1 cellular context compared by ENCODE assay signal in the genomic region with DNA sequence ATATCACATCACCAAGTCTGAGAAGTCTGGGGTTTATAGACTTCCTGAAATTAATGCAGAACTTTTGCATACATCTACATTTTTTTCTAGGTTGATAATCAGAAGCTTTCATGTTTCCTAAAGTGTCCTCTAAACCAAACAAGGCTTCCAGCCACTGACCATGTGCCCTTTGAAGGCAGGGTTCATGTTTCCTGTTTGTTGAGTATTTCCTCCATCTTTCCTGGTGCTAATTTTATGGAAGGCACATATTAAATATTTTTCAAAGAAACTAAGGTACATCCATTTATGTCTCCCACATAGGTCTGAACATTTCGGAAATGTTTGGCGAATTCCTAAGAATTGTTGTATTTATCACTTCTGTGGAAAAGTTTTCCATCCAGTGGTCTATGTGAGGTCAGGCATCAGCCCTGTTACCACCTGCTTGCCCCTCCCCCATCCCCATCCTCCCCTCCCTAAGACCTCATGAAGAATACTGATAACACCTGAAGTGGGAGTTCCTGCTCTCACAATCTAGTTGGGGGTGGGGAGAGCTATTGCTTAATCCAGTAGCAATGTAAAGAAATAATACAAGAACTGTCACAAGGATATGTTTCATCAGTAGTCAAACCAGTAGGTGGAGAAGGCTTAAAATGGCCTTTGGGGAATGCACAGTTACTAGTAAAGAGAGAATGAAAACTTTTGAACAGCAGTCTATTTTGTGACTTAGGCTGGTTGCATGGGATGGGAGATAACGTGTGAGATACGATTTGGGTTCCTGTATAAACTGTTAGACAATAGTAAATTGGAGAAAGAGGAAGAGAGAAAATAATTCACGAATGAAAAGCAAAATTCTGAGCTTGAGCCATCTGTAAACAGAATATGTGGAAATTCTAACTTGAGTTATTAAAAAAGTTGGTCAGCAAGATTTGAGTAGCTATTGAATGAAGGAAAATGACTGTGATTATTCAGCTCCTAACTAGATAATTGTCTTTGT.
TF ChIP-seq lines count a peak whose summit lies in the region.

No MANE protein-coding gene starts in this region.

TF ChIP-seq in K562, 482 proteins besides CTCF, POLR2A, EP300 and RAD21 (continued from another document and continues in another):
- TF ChIP-seq GATAD2B (IDR thresholded peaks at IDR 0.05; ENCODE audit: borderline replicate concordance) (0 out of 2 replicates have a peak, but pooled peaks have one; percentile 41), GABPB1 (CRISPR knock-in tag; IDR thresholded peaks at IDR 0.05) (no peak), GTF2E2 (tag; IDR thresholded peaks at IDR 0.05) (no peak), ZBED1 (IDR thresholded peaks at IDR 0.05) (no peak), SP1 (CRISPR knock-in tag; IDR thresholded peaks at IDR 0.05) (no peak), ZNF699 (CRISPR knock-in tag; IDR thresholded peaks at IDR 0.05; ENCODE audit: insufficient replicate concordance) (no peak), C11orf30 (IDR thresholded peaks at IDR 0.05; ENCODE audit: low read depth) (0 out of 2 replicates have a peak, but pooled peaks have one; percentile 19), CCNT2 (IDR thresholded peaks at IDR 0.05; ENCODE audit: borderline replicate concordance, extremely low read depth, insufficient read length, low read depth, low read length) (no peak), LEF1 (IDR thresholded peaks at IDR 0.05) (peak; percentile 50; the same call in 1 of the 2 replicates), DPF2 (IDR thresholded peaks at IDR 0.05) (peak; percentile 88), EP400 (IDR thresholded peaks at IDR 0.05) (peak; percentile 43; the same call in 1 of the 2 replicates), RBM15 (IDR thresholded peaks at IDR 0.05; ENCODE audit: insufficient read depth, low read length) (no peak), SMARCA4 (IDR thresholded peaks at IDR 0.05) (peak; percentile 77), PHF20 (IDR thresholded peaks at IDR 0.05; ENCODE audit: partially characterized antibody) (no peak), FOXJ3 (CRISPR knock-in tag; IDR thresholded peaks at IDR 0.05) (no peak), ETV5 (CRISPR knock-in tag; IDR thresholded peaks at IDR 0.05; ENCODE audit: low read depth) (no peak), HIVEP1 (CRISPR knock-in tag; IDR thresholded peaks at IDR 0.05) (no peak), ZKSCAN3 (CRISPR knock-in tag; IDR thresholded peaks at IDR 0.05) (no peak), POLR2AphosphoS2 (IDR thresholded peaks at IDR 0.05; ENCODE audit: low read length) (no peak), CEBPB (tag; IDR thresholded peaks at IDR 0.05) (peak; percentile 97), ZNF232 (CRISPR knock-in tag; IDR thresholded peaks at IDR 0.05) (no peak), SIN3B (IDR thresholded peaks at IDR 0.05; ENCODE audit: low read depth) (no peak), BDP1 (IDR thresholded peaks at IDR 0.05; ENCODE audit: insufficient read depth, insufficient read length) (no peak), RCOR1 (IDR thresholded peaks at IDR 0.05; ENCODE audit: borderline replicate concordance in 1 of 2, low read depth in 2 of 2, low read length in 2 of 2) (peak in 1 of 2 experiments; percentile 80; a peak in 2 of 4 replicates), TCF3 (CRISPR knock-in tag; IDR thresholded peaks at IDR 0.05) (peak; percentile 42; the same call in 1 of the 2 replicates), PYGO2 (tag; IDR thresholded peaks at IDR 0.05) (no peak), STAG1 (CRISPR knock-in tag; IDR thresholded peaks at IDR 0.05; ENCODE audit: borderline replicate concordance) (no peak), CTBP1 (IDR thresholded peaks at IDR 0.05; ENCODE audit: borderline replicate concordance) (peak; percentile 64), ZNF316 (IDR thresholded peaks at IDR 0.05) (peak; percentile 41), KLF16 (IDR thresholded peaks at IDR 0.05) (peak; percentile 62; the same call in 1 of the 2 replicates), SMARCC2 (IDR thresholded peaks at IDR 0.05; ENCODE audit: low read depth) (peak; percentile 45; the same call in 1 of the 2 replicates), KDM1A (IDR thresholded peaks at IDR 0.05) (peak in 1 of 2 experiments; percentile 53; a peak in 2 of 4 replicates), TGIF2 (CRISPR knock-in tag; IDR thresholded peaks at IDR 0.05) (no peak), ZNF121 (CRISPR knock-in tag; conservative IDR thresholded peaks at IDR 0.05) (no peak), CEBPG (CRISPR knock-in tag; IDR thresholded peaks at IDR 0.05) (peak; percentile 84), CEBPG (tag; conservative IDR thresholded peaks at IDR 0.05 in 1 of 2, IDR thresholded peaks at IDR 0.05 in 1 of 2) (peak; percentile 91 to 93), POLR2AphosphoS5 (IDR thresholded peaks at IDR 0.05; ENCODE audit: control insufficient read depth, insufficient read depth, low read depth, low read length) (peak; percentile 83), RNF2 (IDR thresholded peaks at IDR 0.05) (peak; percentile 72; the same call in 1 of the 2 replicates), NFIX (CRISPR knock-in tag; IDR thresholded peaks at IDR 0.05; ENCODE audit: low read depth) (no peak), CBFA2T3 (IDR thresholded peaks at IDR 0.05) (peak; percentile 82), STAT5A (IDR thresholded peaks at IDR 0.05; ENCODE audit: borderline replicate concordance, low read length) (peak; percentile 37; the same call in 1 of the 2 replicates)
- TF ChIP-seq, protein P1, sequence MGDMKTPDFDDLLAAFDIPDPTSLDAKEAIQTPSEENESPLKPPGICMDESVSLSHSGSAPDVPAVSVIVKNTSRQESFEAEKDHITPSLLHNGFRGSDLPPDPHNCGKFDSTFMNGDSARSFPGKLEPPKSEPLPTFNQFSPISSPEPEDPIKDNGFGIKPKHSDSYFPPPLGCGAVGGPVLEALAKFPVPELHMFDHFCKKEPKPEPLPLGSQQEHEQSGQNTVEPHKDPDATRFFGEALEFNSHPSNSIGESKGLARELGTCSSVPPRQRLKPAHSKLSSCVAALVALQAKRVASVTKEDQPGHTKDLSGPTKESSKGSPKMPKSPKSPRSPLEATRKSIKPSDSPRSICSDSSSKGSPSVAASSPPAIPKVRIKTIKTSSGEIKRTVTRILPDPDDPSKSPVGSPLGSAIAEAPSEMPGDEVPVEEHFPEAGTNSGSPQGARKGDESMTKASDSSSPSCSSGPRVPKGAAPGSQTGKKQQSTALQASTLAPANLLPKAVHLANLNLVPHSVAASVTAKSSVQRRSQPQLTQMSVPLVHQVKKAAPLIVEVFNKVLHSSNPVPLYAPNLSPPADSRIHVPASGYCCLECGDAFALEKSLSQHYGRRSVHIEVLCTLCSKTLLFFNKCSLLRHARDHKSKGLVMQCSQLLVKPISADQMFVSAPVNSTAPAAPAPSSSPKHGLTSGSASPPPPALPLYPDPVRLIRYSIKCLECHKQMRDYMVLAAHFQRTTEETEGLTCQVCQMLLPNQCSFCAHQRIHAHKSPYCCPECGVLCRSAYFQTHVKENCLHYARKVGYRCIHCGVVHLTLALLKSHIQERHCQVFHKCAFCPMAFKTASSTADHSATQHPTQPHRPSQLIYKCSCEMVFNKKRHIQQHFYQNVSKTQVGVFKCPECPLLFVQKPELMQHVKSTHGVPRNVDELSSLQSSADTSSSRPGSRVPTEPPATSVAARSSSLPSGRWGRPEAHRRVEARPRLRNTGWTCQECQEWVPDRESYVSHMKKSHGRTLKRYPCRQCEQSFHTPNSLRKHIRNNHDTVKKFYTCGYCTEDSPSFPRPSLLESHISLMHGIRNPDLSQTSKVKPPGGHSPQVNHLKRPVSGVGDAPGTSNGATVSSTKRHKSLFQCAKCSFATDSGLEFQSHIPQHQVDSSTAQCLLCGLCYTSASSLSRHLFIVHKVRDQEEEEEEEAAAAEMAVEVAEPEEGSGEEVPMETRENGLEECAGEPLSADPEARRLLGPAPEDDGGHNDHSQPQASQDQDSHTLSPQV (IDR thresholded peaks at IDR 0.05) = 0 out of 2 replicates have a peak, but pooled peaks have one; percentile 52
- TF ChIP-seq, protein P2, sequence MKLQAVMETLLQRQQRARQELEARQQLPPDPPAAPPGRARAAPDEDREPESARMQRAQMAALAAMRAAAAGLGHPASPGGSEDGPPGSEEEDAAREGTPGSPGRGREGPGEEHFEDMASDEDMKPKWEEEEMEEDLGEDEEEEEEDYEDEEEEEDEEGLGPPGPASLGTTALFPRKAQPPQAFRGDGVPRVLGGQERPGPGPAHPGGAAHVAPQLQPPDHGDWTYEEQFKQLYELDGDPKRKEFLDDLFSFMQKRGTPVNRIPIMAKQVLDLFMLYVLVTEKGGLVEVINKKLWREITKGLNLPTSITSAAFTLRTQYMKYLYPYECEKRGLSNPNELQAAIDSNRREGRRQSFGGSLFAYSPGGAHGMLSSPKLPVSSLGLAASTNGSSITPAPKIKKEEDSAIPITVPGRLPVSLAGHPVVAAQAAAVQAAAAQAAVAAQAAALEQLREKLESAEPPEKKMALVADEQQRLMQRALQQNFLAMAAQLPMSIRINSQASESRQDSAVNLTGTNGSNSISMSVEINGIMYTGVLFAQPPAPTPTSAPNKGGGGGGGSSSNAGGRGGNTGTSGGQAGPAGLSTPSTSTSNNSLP (IDR thresholded peaks at IDR 0.05; ENCODE audit: borderline replicate concordance, low read depth, low read length) = peak; percentile 81; the same call in 1 of the 2 replicates
- TF ChIP-seq, protein P3, sequence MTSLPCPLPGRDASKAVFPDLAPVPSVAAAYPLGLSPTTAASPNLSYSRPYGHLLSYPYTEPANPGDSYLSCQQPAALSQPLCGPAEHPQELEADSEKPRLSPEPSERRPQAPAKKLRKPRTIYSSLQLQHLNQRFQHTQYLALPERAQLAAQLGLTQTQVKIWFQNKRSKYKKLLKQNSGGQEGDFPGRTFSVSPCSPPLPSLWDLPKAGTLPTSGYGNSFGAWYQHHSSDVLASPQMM (CRISPR knock-in tag; IDR thresholded peaks at IDR 0.05) = no peak
- TF ChIP-seq, protein P4, sequence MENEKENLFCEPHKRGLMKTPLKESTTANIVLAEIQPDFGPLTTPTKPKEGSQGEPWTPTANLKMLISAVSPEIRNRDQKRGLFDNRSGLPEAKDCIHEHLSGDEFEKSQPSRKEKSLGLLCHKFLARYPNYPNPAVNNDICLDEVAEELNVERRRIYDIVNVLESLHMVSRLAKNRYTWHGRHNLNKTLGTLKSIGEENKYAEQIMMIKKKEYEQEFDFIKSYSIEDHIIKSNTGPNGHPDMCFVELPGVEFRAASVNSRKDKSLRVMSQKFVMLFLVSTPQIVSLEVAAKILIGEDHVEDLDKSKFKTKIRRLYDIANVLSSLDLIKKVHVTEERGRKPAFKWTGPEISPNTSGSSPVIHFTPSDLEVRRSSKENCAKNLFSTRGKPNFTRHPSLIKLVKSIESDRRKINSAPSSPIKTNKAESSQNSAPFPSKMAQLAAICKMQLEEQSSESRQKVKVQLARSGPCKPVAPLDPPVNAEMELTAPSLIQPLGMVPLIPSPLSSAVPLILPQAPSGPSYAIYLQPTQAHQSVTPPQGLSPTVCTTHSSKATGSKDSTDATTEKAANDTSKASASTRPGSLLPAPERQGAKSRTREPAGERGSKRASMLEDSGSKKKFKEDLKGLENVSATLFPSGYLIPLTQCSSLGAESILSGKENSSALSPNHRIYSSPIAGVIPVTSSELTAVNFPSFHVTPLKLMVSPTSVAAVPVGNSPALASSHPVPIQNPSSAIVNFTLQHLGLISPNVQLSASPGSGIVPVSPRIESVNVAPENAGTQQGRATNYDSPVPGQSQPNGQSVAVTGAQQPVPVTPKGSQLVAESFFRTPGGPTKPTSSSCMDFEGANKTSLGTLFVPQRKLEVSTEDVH (IDR thresholded peaks at IDR 0.05; ENCODE audit: low read depth, partially characterized antibody) = no peak
- TF ChIP-seq, protein P5, sequence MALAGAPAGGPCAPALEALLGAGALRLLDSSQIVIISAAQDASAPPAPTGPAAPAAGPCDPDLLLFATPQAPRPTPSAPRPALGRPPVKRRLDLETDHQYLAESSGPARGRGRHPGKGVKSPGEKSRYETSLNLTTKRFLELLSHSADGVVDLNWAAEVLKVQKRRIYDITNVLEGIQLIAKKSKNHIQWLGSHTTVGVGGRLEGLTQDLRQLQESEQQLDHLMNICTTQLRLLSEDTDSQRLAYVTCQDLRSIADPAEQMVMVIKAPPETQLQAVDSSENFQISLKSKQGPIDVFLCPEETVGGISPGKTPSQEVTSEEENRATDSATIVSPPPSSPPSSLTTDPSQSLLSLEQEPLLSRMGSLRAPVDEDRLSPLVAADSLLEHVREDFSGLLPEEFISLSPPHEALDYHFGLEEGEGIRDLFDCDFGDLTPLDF (CRISPR knock-in tag; IDR thresholded peaks at IDR 0.05) = no peak
- TF ChIP-seq, protein P6, sequence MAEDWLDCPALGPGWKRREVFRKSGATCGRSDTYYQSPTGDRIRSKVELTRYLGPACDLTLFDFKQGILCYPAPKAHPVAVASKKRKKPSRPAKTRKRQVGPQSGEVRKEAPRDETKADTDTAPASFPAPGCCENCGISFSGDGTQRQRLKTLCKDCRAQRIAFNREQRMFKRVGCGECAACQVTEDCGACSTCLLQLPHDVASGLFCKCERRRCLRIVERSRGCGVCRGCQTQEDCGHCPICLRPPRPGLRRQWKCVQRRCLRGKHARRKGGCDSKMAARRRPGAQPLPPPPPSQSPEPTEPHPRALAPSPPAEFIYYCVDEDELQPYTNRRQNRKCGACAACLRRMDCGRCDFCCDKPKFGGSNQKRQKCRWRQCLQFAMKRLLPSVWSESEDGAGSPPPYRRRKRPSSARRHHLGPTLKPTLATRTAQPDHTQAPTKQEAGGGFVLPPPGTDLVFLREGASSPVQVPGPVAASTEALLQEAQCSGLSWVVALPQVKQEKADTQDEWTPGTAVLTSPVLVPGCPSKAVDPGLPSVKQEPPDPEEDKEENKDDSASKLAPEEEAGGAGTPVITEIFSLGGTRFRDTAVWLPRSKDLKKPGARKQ (CRISPR knock-in tag; IDR thresholded peaks at IDR 0.05) = no peak
